Comparison of ENCODE assay signal across 13 cellular contexts in genomic region chr5:93382188-93382587, GRCh38.
"Had no signal": no experiment of that assay in that cellular context is flagged by ENCODE, and none has a peak within 500 bp of the region (broad histone marks: within the 10 kb centered on the region; RNA-seq: fewer than 3 reads in every experiment).

No MANE protein-coding gene starts in this region.

- H3K4me1 Mint-ChIP-seq: activated naive CD8-positive, alpha-beta T cell treated with anti-CD3 and anti-CD28 coated beads, Interleukin-2, amount 10 ng/mL, durations not matched to agents 7 days and 5 days had no signal

- H3K27me3 Mint-ChIP-seq: activated naive CD8-positive, alpha-beta T cell treated with anti-CD3 and anti-CD28 coated beads, Interleukin-2, amount 10 ng/mL, durations not matched to agents 7 days and 5 days had no signal

- H3K9me3 Mint-ChIP-seq: activated naive CD8-positive, alpha-beta T cell treated with anti-CD3 and anti-CD28 coated beads, Interleukin-2, amount 10 ng/mL, durations not matched to agents 7 days and 5 days had no signal

- H3K36me3 Mint-ChIP-seq: activated naive CD8-positive, alpha-beta T cell treated with anti-CD3 and anti-CD28 coated beads, Interleukin-2, amount 10 ng/mL, durations not matched to agents 7 days and 5 days had no signal

- DNase-seq: activated naive CD4-positive, alpha-beta T cell; activated naive CD8-positive, alpha-beta T cell treated with anti-CD3 and anti-CD28 coated beads, Interleukin-2, amount 10 ng/mL, durations not matched to agents 7 days and 5 days; activated T-cell treated with anti-CD3 and anti-CD28 coated beads for 4 hours; brain microvascular endothelial cell; cortex of kidney; effector CD4-positive, alpha-beta T cell; foreskin fibroblast; hypothalamus; kidney glomerular epithelial cell; nucleus accumbens; stimulated activated naive CD8-positive, alpha-beta T cell treated with anti-CD3 and anti-CD28 coated beads, Interleukin-15, Interleukin-2, amounts not matched to agents 100 U/mL and 50 U/mL, for 24 hours; transverse colon had no signal

- ATAC-seq: activated CD4-positive, CD25-positive, alpha-beta regulatory T cell treated with anti-CD3 and anti-CD28 coated beads, Interleukin-2, amount 50 U/mL, for 24 hours; stimulated activated naive CD8-positive, alpha-beta T cell treated with anti-CD3 and anti-CD28 coated beads, Interleukin-15, Interleukin-2, amounts not matched to agents 100 U/mL and 50 U/mL, for 24 hours had no signal

- H3K27ac Mint-ChIP-seq: activated naive CD8-positive, alpha-beta T cell treated with anti-CD3 and anti-CD28 coated beads, Interleukin-2, amount 10 ng/mL, durations not matched to agents 7 days and 5 days had no signal

- H3K4me3 Mint-ChIP-seq: activated naive CD8-positive, alpha-beta T cell treated with anti-CD3 and anti-CD28 coated beads, Interleukin-2, amount 10 ng/mL, durations not matched to agents 7 days and 5 days had no signal
